In genomic region chrX:1592128-1592862, GRCh38 we compare ENCODE assay signal across 8 cellular contexts. TPM values are rescaled to one million over a fixed set of nuclear protein-coding genes. Genes with fewer than 3 reads are reported as not detected.
DNase-seq lines count a peak whose midpoint lies in the region; ATAC-seq and TF ChIP-seq lines count a peak whose summit lies in the region.

No MANE protein-coding gene starts in this region.

- peak overlapping the region; percentile 80 for H3K4me3 ChIP-seq in HL-60 (replicated peaks; ENCODE audit: insufficient read depth, low read length)
- H3K4me3 ChIP-seq in adipocyte (ENCODE audit: low read length): peak overlapping the region; percentile 93

- peak; percentile 43 for ATAC-seq in GM19351 (IDR thresholded peaks at IDR 0.05; ENCODE audit: unreplicated experiment)
- ATAC-seq in stimulated activated effector memory CD8-positive, alpha-beta T cell treated with anti-CD3 and anti-CD28 coated beads, Interleukin-12 subunit alpha, Interleukin-12 subunit beta, amount 100 ng/mL, for 72 hours: peak; percentile 49

- H3K4me1 ChIP-seq in adipocyte (ENCODE audit: control insufficient read depth, insufficient read depth, low read length): peaks cover 8% of the 10 kb centered on the region

- H3K27me3 ChIP-seq in HL-60 (ENCODE audit: insufficient read depth, poor library complexity, severe bottlenecking) (no peaks in the 10 kb centered on the region), adipocyte (replicated peaks; ENCODE audit: control insufficient read depth, insufficient read depth, low read length) (no peaks in the 10 kb centered on the region)

- no peaks in the 10 kb centered on the region for H3K4me1 Mint-ChIP-seq in Calu3 (ENCODE audit: low read depth, unreplicated experiment)
- peaks cover 32% of the 10 kb centered on the region for H3K4me1 Mint-ChIP-seq in stimulated activated effector memory CD8-positive, alpha-beta T cell treated with anti-CD3 and anti-CD28 coated beads, Interleukin-12 subunit alpha, Interleukin-12 subunit beta, amount 100 ng/mL, for 72 hours

- peak overlapping the region; percentile 79 for H3K27ac Mint-ChIP-seq in Calu3 (ENCODE audit: unreplicated experiment)
- peak overlapping the region; percentile 93 for H3K27ac Mint-ChIP-seq in stimulated activated effector memory CD8-positive, alpha-beta T cell treated with anti-CD3 and anti-CD28 coated beads, Interleukin-12 subunit alpha, Interleukin-12 subunit beta, amount 100 ng/mL, for 72 hours

- intact Hi-C loops in Calu3 (cut with micrococcal nuclease; ENCODE audit: unreplicated experiment): no loop called here

- no TSS peak for BruUV-seq in Calu3 (replicated peaks; lab: Mats Ljungman, UMichigan)

- H3K36me3 Mint-ChIP-seq in Calu3 (ENCODE audit: insufficient read depth, unreplicated experiment): peaks cover 47% of the 10 kb centered on the region
- H3K36me3 Mint-ChIP-seq in stimulated activated effector memory CD8-positive, alpha-beta T cell treated with anti-CD3 and anti-CD28 coated beads, Interleukin-12 subunit alpha, Interleukin-12 subunit beta, amount 100 ng/mL, for 72 hours: peaks cover 61% of the 10 kb centered on the region

- DNase-seq in Calu3: peak; percentile 11
- DNase-seq in HL-60 (ENCODE audit: low read depth in 1 of 2, low spot score in 1 of 2): no peak
- peak; percentile 56 for DNase-seq in adipocyte (ENCODE audit: low read depth)
- DNase-seq in iPS-NIHi7 (ENCODE audit: extremely low spot score): peak; percentile 80
- peak in 1 of 2 donors; percentile 75 for DNase-seq in stimulated activated effector memory CD8-positive, alpha-beta T cell treated with anti-CD3 and anti-CD28 coated beads, Interleukin-12 subunit alpha, Interleukin-12 subunit beta, amount 100 ng/mL, for 72 hours (ENCODE audit: low spot score in 2 of 2)
- no peak for DNase-seq in GDM1 (lab: John Stamatoyannopoulos, UW)
- DNase-seq in central memory CD4-positive, alpha-beta T cell: no peak

- TF ChIP-seq CTCF in Calu3 (IDR thresholded peaks at IDR 0.05; ENCODE audit: unreplicated experiment) (no peak), HL-60 (IDR thresholded peaks at IDR 0.05; ENCODE audit: insufficient read depth, low read length) (no peak)

- peak overlapping the region; percentile 91 for H3K9ac ChIP-seq in adipocyte (ENCODE audit: low read length)

- H3K9me3 Mint-ChIP-seq in Calu3 (ENCODE audit: low read depth, unreplicated experiment): no peaks in the 10 kb centered on the region
- H3K9me3 Mint-ChIP-seq in stimulated activated effector memory CD8-positive, alpha-beta T cell treated with anti-CD3 and anti-CD28 coated beads, Interleukin-12 subunit alpha, Interleukin-12 subunit beta, amount 100 ng/mL, for 72 hours: no peaks in the 10 kb centered on the region

- no peaks in the 10 kb centered on the region for H3K9me3 ChIP-seq in adipocyte (ENCODE audit: control insufficient read depth, low read length)

- H3K27me3 Mint-ChIP-seq in Calu3 (ENCODE audit: unreplicated experiment): no peaks in the 10 kb centered on the region

- peak overlapping the region; percentile 83 for H3K4me3 Mint-ChIP-seq in Calu3 (ENCODE audit: low read depth, unreplicated experiment)
- H3K4me3 Mint-ChIP-seq in stimulated activated effector memory CD8-positive, alpha-beta T cell treated with anti-CD3 and anti-CD28 coated beads, Interleukin-12 subunit alpha, Interleukin-12 subunit beta, amount 100 ng/mL, for 72 hours: peak overlapping the region; percentile 85

- CTCF ChIA-PET in Calu3 (lab: Charles Lee): no interaction called here

- H3K27ac ChIP-seq in HL-60 (replicated peaks): peak overlapping the region; percentile 68

- H3K36me3 ChIP-seq in adipocyte (ENCODE audit: control insufficient read depth, insufficient read depth, low read length, severe bottlenecking): peaks cover 38% of the 10 kb centered on the region

RNA-seq across cellular contexts. Expression of gene AKAP17A, which starts 0.9 kb away (rescaled TPM):
- 39.4 and 39.9 TPM in 2 replicates for total RNA-seq in Calu3 (2022)

RNA-seq across cellular contexts. Expression of gene ASMT, which starts 22.6 kb away (rescaled TPM):
- total RNA-seq in Calu3 (2022): not detected in 2 replicates

RNA-seq across cellular contexts. Expression of gene P2RY8, which starts 55.3 kb away (rescaled TPM):
- 0.07 TPM in 1 of 2 replicates, not detected in the other for total RNA-seq in Calu3 (2022)

Comparison
In these comparisons a context has a peak if more than half of its experiments do, and no peak if none do; other contexts are left out.
1. DNase-seq: peak in Calu3 (single experiment), adipocyte (single experiment) and iPS-NIHi7 (single experiment); none in HL-60 (0 of 2), GDM1 (single experiment) and central memory CD4-positive, alpha-beta T cell (single experiment).